33 cellular contexts compared by ENCODE assay signal in the genomic region with DNA sequence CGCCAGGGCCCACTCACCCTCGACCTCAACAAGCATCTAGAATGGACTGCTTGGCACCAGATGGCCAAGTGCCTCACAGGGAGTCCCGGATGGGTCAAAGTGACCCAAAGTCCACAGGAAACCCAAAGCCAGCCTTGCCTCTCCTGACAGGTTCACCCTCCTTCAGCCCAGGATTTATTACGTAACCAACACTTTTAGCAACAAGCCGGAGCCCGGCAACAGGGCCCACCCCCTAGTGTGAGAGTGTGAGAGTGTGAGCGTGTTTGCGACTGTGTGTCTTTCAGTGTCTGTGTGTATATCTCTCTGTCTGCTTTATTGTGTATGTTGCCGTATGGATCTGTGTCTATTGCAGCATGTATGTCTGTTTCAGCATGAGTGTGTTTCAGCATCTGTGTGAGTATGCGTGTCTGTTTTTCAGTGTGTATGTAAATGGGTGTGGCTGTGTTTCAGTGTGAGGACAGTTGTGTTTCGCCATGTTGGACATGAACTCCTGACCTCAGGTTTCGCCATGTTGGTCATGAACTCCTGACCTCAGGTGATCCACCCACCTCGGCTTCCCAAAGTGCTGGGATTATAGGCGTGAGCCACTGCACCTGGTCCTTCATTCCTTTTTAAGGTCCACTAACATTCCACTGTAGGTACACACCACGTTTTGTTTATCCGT. TPM values are rescaled to one million over a fixed set of nuclear protein-coding genes. Genes with fewer than 3 reads are reported as not detected.
DNase-seq lines count a peak whose midpoint lies in the region; ATAC-seq, FAIRE-seq and TF ChIP-seq lines count a peak whose summit lies in the region.
"Had no signal": no experiment of that assay in that cellular context is flagged by ENCODE, and none has a peak within 500 bp of the region (broad histone marks: within the 10 kb centered on the region; RNA-seq: fewer than 3 reads in every experiment).

No MANE protein-coding gene starts in this region.

- no peaks in the 10 kb centered on the region for H3K36me3 Mint-ChIP-seq in HFFc6 (ENCODE audit: low read depth)
- no peaks in the 10 kb centered on the region for H3K36me3 Mint-ChIP-seq in dendritic cell treated with granulocyte-macrophage colony-stimulating factor and Interleukin-4, amounts not matched to agents 40 ng/mL and 50 ng/mL, for 4 days (ENCODE audit: low read depth)
- H3K36me3 Mint-ChIP-seq: activated CD4-positive, alpha-beta memory T cell treated with anti-CD3 and anti-CD28 coated beads for 36 hours; activated naive CD4-positive, alpha-beta T cell treated with anti-CD3 and anti-CD28 coated beads, Interleukin-2, amount 10 ng/mL, durations not matched to agents 7 days and 5 days; immature natural killer cell; natural killer cell had no signal

- H3K9me3 Mint-ChIP-seq in HFFc6 = no peaks in the 10 kb centered on the region
- H3K9me3 Mint-ChIP-seq in dendritic cell treated with granulocyte-macrophage colony-stimulating factor and Interleukin-4, amounts not matched to agents 40 ng/mL and 50 ng/mL, for 4 days = no peaks in the 10 kb centered on the region
- H3K9me3 Mint-ChIP-seq: activated CD4-positive, alpha-beta memory T cell treated with anti-CD3 and anti-CD28 coated beads for 36 hours; activated naive CD4-positive, alpha-beta T cell treated with anti-CD3 and anti-CD28 coated beads, Interleukin-2, amount 10 ng/mL, durations not matched to agents 7 days and 5 days; effector memory CD8-positive, alpha-beta T cell; immature natural killer cell; natural killer cell had no signal

- DNase-seq in AG10803 (ENCODE audit: low read depth) (peak; percentile 56), HFFc6 (no peak), lower lobe of right lung (peak; percentile 59), kidney (no peak), ACHN (no peak)
- no peak for DNase-seq in activated T-cell treated with anti-CD3 and anti-CD28 coated beads, Interleukin-2, amount 50 U/mL, for 1 hour
- no peak for DNase-seq in stimulated activated CD4-positive, alpha-beta T cell treated with anti-CD3 and anti-CD28 coated beads, Interleukin-4, amount 100 ng/mL, for 4 hours
- DNase-seq: activated CD4-positive, alpha-beta memory T cell treated with anti-CD3 and anti-CD28 coated beads for 36 hours; activated CD8-positive, alpha-beta memory T cell treated with anti-CD3 and anti-CD28 coated beads, Interleukin-2, amount 50 U/mL, for 4 hours; activated naive CD4-positive, alpha-beta T cell treated with anti-CD3 and anti-CD28 coated beads, Interleukin-2, amount 10 ng/mL, durations not matched to agents 7 days and 5 days; amygdala; Caco-2; colonic mucosa; effector memory CD8-positive, alpha-beta T cell; GDM1; hypothalamus; immature natural killer cell; left ventricle myocardium superior; natural killer cell; NCI-H1105 treated with DMSO at 0.1 percent for 48 hours; NCI-H1930; NCI-H345; NCI-H774; SJCRH30; stimulated activated CD4-positive, alpha-beta T cell treated with anti-CD3 and anti-CD28 coated beads, Interleukin-1b, Interleukin-23, amount 100 ng/mL, for 48 hours; T-helper 1 cell had no signal

- peaks cover 5% of the 10 kb centered on the region for H3K27me3 Mint-ChIP-seq in HFFc6 (ENCODE audit: insufficient read depth)
- no peaks in the 10 kb centered on the region for H3K27me3 Mint-ChIP-seq in dendritic cell treated with granulocyte-macrophage colony-stimulating factor and Interleukin-4, amounts not matched to agents 40 ng/mL and 50 ng/mL, for 4 days
- H3K27me3 Mint-ChIP-seq: activated CD4-positive, alpha-beta memory T cell treated with anti-CD3 and anti-CD28 coated beads for 36 hours had no signal

- TF ChIP-seq CTCF in AG10803 (conservative IDR thresholded peaks at IDR 0.05; ENCODE audit: low read length) (no peak), HFFc6 (IDR thresholded peaks at IDR 0.05) (no peak), lower lobe of right lung (IDR thresholded peaks at IDR 0.05) (no peak), kidney (IDR thresholded peaks at IDR 0.05; ENCODE audit: borderline replicate concordance, extremely low read depth, insufficient read depth) (no peak)

- H3K4me3 Mint-ChIP-seq in HFFc6 = peak overlapping the region; percentile 55
- H3K4me3 Mint-ChIP-seq in dendritic cell treated with granulocyte-macrophage colony-stimulating factor and Interleukin-4, amounts not matched to agents 40 ng/mL and 50 ng/mL, for 4 days = no peak overlapping the region
- H3K4me3 Mint-ChIP-seq: activated CD4-positive, alpha-beta memory T cell treated with anti-CD3 and anti-CD28 coated beads for 36 hours; activated naive CD4-positive, alpha-beta T cell treated with anti-CD3 and anti-CD28 coated beads, Interleukin-2, amount 10 ng/mL, durations not matched to agents 7 days and 5 days; effector memory CD8-positive, alpha-beta T cell; immature natural killer cell; natural killer cell had no signal

- H3K4me1 Mint-ChIP-seq in HFFc6 (ENCODE audit: low read depth) = peaks cover 28% of the 10 kb centered on the region
- H3K4me1 Mint-ChIP-seq in dendritic cell treated with granulocyte-macrophage colony-stimulating factor and Interleukin-4, amounts not matched to agents 40 ng/mL and 50 ng/mL, for 4 days (ENCODE audit: low read depth) = peaks cover 43% of the 10 kb centered on the region
- H3K4me1 Mint-ChIP-seq: activated naive CD4-positive, alpha-beta T cell treated with anti-CD3 and anti-CD28 coated beads, Interleukin-2, amount 10 ng/mL, durations not matched to agents 7 days and 5 days; immature natural killer cell; natural killer cell had no signal

- intact Hi-C loops in dendritic cell treated with granulocyte-macrophage colony-stimulating factor and Interleukin-4, amounts not matched to agents 40 ng/mL and 50 ng/mL, for 4 days (cut with micrococcal nuclease) = no loop called here
- intact Hi-C loops in lower lobe of right lung (cut with DNase I) (no loop called here), kidney (cut with DNase I) (no loop called here)

- H3K4me1 ChIP-seq in lower lobe of right lung (peaks cover 18% of the 10 kb centered on the region), kidney (ENCODE audit: control insufficient read depth in 1 of 2, insufficient read depth in 1 of 2, low read depth in 1 of 2, low read length in 2 of 2) (no peaks in the 10 kb centered on the region)
- H3K4me1 ChIP-seq: breast epithelium, Caco-2, colonic mucosa, gastroesophageal sphincter, tibial nerve had no signal

- no peak overlapping the region for H3K9ac ChIP-seq in kidney (ENCODE audit: low read length in 2 of 2)

- in situ Hi-C loops in ACHN (cut with HindIII; ENCODE audit: low pct_ligation_motif_present, low pct_unique_long_range_greater_than_20kb, low sequenced_read_pairs) = loop anchor here (25.0 kb wide), 1 partner anchor 243 kb away; no protein-coding TSS in a partner anchor

- H3K27me3 ChIP-seq in lower lobe of right lung (ENCODE audit: low read depth) = no peaks in the 10 kb centered on the region
- H3K27me3 ChIP-seq: breast epithelium, colonic mucosa, gastroesophageal sphincter, SJCRH30, tibial nerve had no signal

- no peaks in the 10 kb centered on the region for H3K36me3 ChIP-seq in lower lobe of right lung
- no peaks in the 10 kb centered on the region for H3K36me3 ChIP-seq in kidney (ENCODE audit: control insufficient read depth in 1 of 2, insufficient read depth in 2 of 2, low read length in 2 of 2)
- H3K36me3 ChIP-seq: breast epithelium, colonic mucosa, gastroesophageal sphincter, SJCRH30, tibial nerve had no signal

- H3K9me3 ChIP-seq in lower lobe of right lung (no peaks in the 10 kb centered on the region), kidney (ENCODE audit: control insufficient read depth in 1 of 2, low read length in 2 of 2) (no peaks in the 10 kb centered on the region)
- H3K9me3 ChIP-seq: breast epithelium, Caco-2, colonic mucosa, gastroesophageal sphincter, SJCRH30, tibial nerve had no signal

- peak; percentile 70 to 81 for ATAC-seq in lower lobe of right lung
- ATAC-seq: effector memory CD8-positive, alpha-beta T cell; esophagus mucosa; gastroesophageal sphincter; natural killer cell had no signal

- no peak for FAIRE-seq in kidney (lab: Jason Lieb, UNC)
- FAIRE-seq: GM19239 had no signal

- H3K4me3 ChIP-seq in AG10803 (ENCODE audit: low read length) (no peak overlapping the region), lower lobe of right lung (no peak overlapping the region), kidney (ENCODE audit: low read length in 2 of 2) (no peak overlapping the region)
- H3K4me3 ChIP-seq: breast epithelium, colonic mucosa, gastroesophageal sphincter, SJCRH30, skin epidermis, tibial nerve had no signal

- H3K27ac Mint-ChIP-seq in HFFc6 = peak overlapping the region; percentile 75
- peak overlapping the region; percentile 82 for H3K27ac Mint-ChIP-seq in dendritic cell treated with granulocyte-macrophage colony-stimulating factor and Interleukin-4, amounts not matched to agents 40 ng/mL and 50 ng/mL, for 4 days
- H3K27ac Mint-ChIP-seq: activated CD4-positive, alpha-beta memory T cell treated with anti-CD3 and anti-CD28 coated beads for 36 hours; activated naive CD4-positive, alpha-beta T cell treated with anti-CD3 and anti-CD28 coated beads, Interleukin-2, amount 10 ng/mL, durations not matched to agents 7 days and 5 days; effector memory CD8-positive, alpha-beta T cell; immature natural killer cell; natural killer cell had no signal

- peak overlapping the region; percentile 64 for H3K27ac ChIP-seq in lower lobe of right lung
- H3K27ac ChIP-seq in kidney (ENCODE audit: low read depth in 2 of 2, low read length in 2 of 2) = no peak overlapping the region
- H3K27ac ChIP-seq: colonic mucosa, gastroesophageal sphincter, SJCRH30, tibial nerve had no signal

RNA-seq across cellular contexts. Expression of a gene that starts 13.7 kb away (rescaled TPM):
- 10 to 100 TPM; 33.0 to 49.2 (median 44.0) TPM for total RNA-seq in HFFc6 (2021; fragmentation: NEBNext Ultra II Directional; extraction: Animal tissue kit (Norgen Biotek cat#: 25700))
- total RNA-seq in lower lobe of right lung (20.1 TPM), kidney (36.8 TPM)
- polyA plus RNA-seq in kidney (ENCODE audit: insufficient read depth, low read depth, low replicate concordance) = 52.1 TPM

Comparison
In these comparisons a context has a peak if more than half of its experiments do, and no peak if none do; other contexts are left out.
1. DNase-seq: peak in AG10803 (single experiment) and lower lobe of right lung (single experiment); none in HFFc6 (single experiment), activated T-cell treated with anti-CD3 and anti-CD28 coated beads, Interleukin-2, amount 50 U/mL, for 1 hour (single experiment), kidney (single experiment), stimulated activated CD4-positive, alpha-beta T cell treated with anti-CD3 and anti-CD28 coated beads, Interleukin-4, amount 100 ng/mL, for 4 hours (0 of 2) and ACHN (single experiment).